2 cellular contexts compared by ENCODE assay signal in the genomic region with DNA sequence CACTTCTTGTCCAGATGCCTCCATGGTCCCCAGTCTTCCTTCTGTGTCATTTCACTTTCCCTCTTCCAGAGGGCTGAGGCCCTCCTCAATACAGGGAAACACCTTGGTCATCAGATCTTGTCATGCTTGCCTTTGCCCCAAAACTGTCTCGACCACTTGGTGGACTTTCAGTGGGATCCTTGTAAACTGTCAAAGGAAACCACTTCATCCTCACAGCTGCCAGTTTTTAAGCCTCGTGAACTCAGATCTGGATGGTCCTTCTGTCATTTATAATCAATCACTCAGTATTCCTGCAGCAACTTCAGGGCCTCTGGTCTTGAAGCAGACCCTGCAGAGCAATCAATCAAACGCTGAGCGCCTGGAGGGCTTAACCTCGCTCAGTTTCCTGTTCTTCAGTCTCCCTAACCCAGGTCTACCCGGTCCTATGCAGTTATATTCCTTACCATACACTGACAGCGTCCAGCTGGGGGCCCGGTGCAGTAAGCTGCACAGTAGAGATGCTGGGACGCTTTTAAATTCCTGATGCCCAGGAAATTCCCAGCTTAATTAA.
TF ChIP-seq lines count a peak whose summit lies in the region.

No MANE protein-coding gene starts in this region.

TF ChIP-seq in HepG2, 621 proteins besides CTCF, POLR2A, EP300 and RAD21:
- TF ChIP-seq ZNF569 (CRISPR knock-in tag; IDR thresholded peaks at IDR 0.05; ENCODE audit: borderline replicate concordance) (no peak), ZNF282 (IDR thresholded peaks at IDR 0.05; ENCODE audit: partially characterized antibody) (no peak), IKZF1 (IDR thresholded peaks at IDR 0.05) (no peak), ZBTB42 (CRISPR knock-in tag; IDR thresholded peaks at IDR 0.05) (no peak), RXRA (CRISPR knock-in tag; IDR thresholded peaks at IDR 0.05) (no peak), ZEB1 (IDR thresholded peaks at IDR 0.05; ENCODE audit: insufficient replicate concordance, low read depth) (no peak), GATAD1 (CRISPR knock-in tag; IDR thresholded peaks at IDR 0.05) (no peak), ZKSCAN8 (CRISPR knock-in tag; IDR thresholded peaks at IDR 0.05; ENCODE audit: borderline replicate concordance) (no peak), ZNF720 (CRISPR knock-in tag; IDR thresholded peaks at IDR 0.05) (no peak)
- TF ChIP-seq, protein P1, sequence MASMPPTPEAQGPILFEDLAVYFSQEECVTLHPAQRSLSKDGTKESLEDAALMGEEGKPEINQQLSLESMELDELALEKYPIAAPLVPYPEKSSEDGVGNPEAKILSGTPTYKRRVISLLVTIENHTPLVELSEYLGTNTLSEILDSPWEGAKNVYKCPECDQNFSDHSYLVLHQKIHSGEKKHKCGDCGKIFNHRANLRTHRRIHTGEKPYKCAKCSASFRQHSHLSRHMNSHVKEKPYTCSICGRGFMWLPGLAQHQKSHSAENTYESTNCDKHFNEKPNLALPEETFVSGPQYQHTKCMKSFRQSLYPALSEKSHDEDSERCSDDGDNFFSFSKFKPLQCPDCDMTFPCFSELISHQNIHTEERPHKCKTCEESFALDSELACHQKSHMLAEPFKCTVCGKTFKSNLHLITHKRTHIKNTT (CRISPR knock-in tag; IDR thresholded peaks at IDR 0.05), result no peak
- TF ChIP-seq, protein P2, sequence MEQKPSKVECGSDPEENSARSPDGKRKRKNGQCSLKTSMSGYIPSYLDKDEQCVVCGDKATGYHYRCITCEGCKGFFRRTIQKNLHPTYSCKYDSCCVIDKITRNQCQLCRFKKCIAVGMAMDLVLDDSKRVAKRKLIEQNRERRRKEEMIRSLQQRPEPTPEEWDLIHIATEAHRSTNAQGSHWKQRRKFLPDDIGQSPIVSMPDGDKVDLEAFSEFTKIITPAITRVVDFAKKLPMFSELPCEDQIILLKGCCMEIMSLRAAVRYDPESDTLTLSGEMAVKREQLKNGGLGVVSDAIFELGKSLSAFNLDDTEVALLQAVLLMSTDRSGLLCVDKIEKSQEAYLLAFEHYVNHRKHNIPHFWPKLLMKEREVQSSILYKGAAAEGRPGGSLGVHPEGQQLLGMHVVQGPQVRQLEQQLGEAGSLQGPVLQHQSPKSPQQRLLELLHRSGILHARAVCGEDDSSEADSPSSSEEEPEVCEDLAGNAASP (CRISPR knock-in tag; IDR thresholded peaks at IDR 0.05; ENCODE audit: borderline replicate concordance), result no peak
- TF ChIP-seq, protein P3, sequence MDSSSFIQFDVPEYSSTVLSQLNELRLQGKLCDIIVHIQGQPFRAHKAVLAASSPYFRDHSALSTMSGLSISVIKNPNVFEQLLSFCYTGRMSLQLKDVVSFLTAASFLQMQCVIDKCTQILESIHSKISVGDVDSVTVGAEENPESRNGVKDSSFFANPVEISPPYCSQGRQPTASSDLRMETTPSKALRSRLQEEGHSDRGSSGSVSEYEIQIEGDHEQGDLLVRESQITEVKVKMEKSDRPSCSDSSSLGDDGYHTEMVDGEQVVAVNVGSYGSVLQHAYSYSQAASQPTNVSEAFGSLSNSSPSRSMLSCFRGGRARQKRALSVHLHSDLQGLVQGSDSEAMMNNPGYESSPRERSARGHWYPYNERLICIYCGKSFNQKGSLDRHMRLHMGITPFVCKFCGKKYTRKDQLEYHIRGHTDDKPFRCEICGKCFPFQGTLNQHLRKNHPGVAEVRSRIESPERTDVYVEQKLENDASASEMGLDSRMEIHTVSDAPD (CRISPR knock-in tag; IDR thresholded peaks at IDR 0.05), result no peak
TF ChIP-seq in HepG2: peak in this region for 0.

TF ChIP-seq in endothelial cell of umbilical vein, 7 proteins besides CTCF, POLR2A, EP300 and RAD21:
- TF ChIP-seq, protein P4, sequence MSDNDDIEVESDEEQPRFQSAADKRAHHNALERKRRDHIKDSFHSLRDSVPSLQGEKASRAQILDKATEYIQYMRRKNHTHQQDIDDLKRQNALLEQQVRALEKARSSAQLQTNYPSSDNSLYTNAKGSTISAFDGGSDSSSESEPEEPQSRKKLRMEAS (IDR thresholded peaks at IDR 0.05; ENCODE audit: insufficient read depth, insufficient read length), result no peak
- TF ChIP-seq EZH2 (IDR thresholded peaks at IDR 0.05; ENCODE audit: borderline replicate concordance, low read depth, low read length, severe bottlenecking) (no peak), JUN (IDR thresholded peaks at IDR 0.05; ENCODE audit: borderline replicate concordance, insufficient read depth, insufficient read length, low read depth) (no peak), MYC (IDR thresholded peaks at IDR 0.05; ENCODE audit: low read depth, low read length) (no peak), GATA2 (IDR thresholded peaks at IDR 0.05; ENCODE audit: insufficient read depth, insufficient read length, low read depth, low read length) (no peak), FOS (IDR thresholded peaks at IDR 0.05; ENCODE audit: borderline replicate concordance, insufficient read depth, low read length) (no peak), POLR2AphosphoS5 (IDR thresholded peaks at IDR 0.05; ENCODE audit: insufficient read depth, low read depth, low read length) (no peak)
